In the genomic region with DNA sequence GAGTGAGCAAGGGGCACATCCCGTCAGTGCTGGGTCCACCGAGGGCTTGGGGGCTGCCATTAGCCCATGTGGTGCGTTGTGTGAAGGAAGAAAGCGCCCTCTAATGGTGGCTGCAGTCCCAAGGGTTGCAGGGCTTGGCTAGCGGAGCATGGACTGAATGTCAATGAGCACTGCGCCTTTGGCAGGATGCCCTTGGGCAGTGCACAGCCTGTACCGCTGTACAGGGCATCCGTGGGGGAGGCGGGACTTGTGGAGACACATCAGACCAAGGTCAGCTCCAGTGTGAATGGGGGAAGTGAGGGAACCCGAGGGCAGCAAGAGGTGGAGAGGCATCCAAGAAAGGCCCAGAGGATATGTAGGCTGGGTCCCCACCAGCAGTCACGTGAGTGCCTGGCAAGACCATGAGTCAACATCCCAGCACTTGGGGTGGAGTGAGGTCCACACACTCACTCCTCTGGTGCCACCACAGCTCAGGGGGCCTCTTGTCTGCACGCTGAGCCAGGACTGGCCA, we compare ENCODE assay signal across 7 cellular contexts.
DNase-seq lines count a peak whose midpoint lies in the region; TF ChIP-seq lines count a peak whose summit lies in the region.

No MANE protein-coding gene starts in this region.

- H3K4me3 ChIP-seq in adrenal gland, result no peak overlapping the region

- intact Hi-C loops in adrenal gland (cut with DNase I), result no loop called here

- no peak for TF ChIP-seq POLR2A in adrenal gland (IDR thresholded peaks at IDR 0.05)

- H3K36me3 ChIP-seq in adrenal gland (replicated peaks in 1 of 2), result no peaks in the 10 kb centered on the region

- no peaks in the 10 kb centered on the region for H3K27me3 ChIP-seq in adrenal gland

- no peak for TF ChIP-seq CTCF in adrenal gland (IDR thresholded peaks at IDR 0.05)

- DNase-seq in EH (ENCODE audit: low read depth), result peak; percentile 62
- peak; percentile 78 for DNase-seq in HT1080 (ENCODE audit: low read depth)
- DNase-seq in adrenal gland, result peak in 4 of 7 donors; percentile 54 to 68 (median 63)
- peak; percentile 26 for DNase-seq in midbrain (lab: John Stamatoyannopoulos, UW)
- no peak for DNase-seq in NCI-H2171 treated with DMSO at 0.1 percent for 48 hours (lab: John Stamatoyannopoulos, UW)
- no peak for DNase-seq in NCI-H526 (lab: John Stamatoyannopoulos, UW)
- no peak for DNase-seq in NCI-H1092 (lab: John Stamatoyannopoulos, UW)

- H3K9me3 ChIP-seq in adrenal gland (replicated peaks in 1 of 3), result no peaks in the 10 kb centered on the region

- 54 to 61% (median 56%) methylated on average over 8 to 12 of the region's 12 CpGs for WGBS in adrenal gland, 4 donors

- H3K4me1 ChIP-seq in adrenal gland (replicated peaks in 1 of 2), result peaks cover 0 to 6% of the 10 kb centered on the region in 2 donors

- no peak overlapping the region for H3K27ac ChIP-seq in adrenal gland

Comparison
In these comparisons a context has a peak if more than half of its experiments do, and no peak if none do; other contexts are left out.
1. DNase-seq: peak in EH (single experiment), HT1080 (single experiment), adrenal gland (4 of 7) and midbrain (single experiment); none in NCI-H2171 treated with DMSO at 0.1 percent for 48 hours (single experiment), NCI-H526 (0 of 2) and NCI-H1092 (single experiment).